22 cellular contexts compared by ENCODE assay signal in the genomic region with DNA sequence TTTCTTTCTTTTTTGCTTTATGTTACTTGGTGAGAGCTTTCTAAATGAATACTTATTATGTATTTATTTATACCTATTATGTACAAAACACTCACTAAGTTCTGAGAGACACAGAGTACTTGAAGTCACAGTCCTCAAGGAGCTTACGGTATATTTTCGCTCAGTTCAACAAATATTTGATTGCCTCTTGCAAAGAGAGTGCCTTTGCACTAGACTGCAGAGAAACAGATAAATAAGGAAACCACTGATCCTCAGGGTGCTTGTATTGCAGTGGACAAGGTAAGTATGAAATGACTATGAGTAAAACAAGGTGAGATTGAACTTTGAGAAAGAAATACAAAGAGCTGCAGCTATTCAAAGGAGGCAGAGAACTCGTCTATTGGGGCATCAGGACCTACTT.
DNase-seq lines count a peak whose midpoint lies in the region; ATAC-seq and TF ChIP-seq lines count a peak whose summit lies in the region.
"Had no signal": no experiment of that assay in that cellular context is flagged by ENCODE, and none has a peak within 500 bp of the region (broad histone marks: within the 10 kb centered on the region; RNA-seq: fewer than 3 reads in every experiment).

No MANE protein-coding gene starts in this region.

- peak overlapping the region; percentile 5 to 42 for H3K27ac Mint-ChIP-seq in natural killer cell
- no peak overlapping the region for H3K27ac Mint-ChIP-seq in natural killer cell treated with Interleukin-12 subunit alpha and Interleukin-12 subunit beta and Interleukin-15 and Interleukin-18, amount 100 ng/mL, for 72 hours
- H3K27ac Mint-ChIP-seq: CD14-positive monocyte; CD4-positive, alpha-beta memory T cell had no signal

- no peaks in the 10 kb centered on the region for H3K27me3 Mint-ChIP-seq in natural killer cell (ENCODE audit: low read depth in 2 of 2)
- no peaks in the 10 kb centered on the region for H3K27me3 Mint-ChIP-seq in natural killer cell treated with Interleukin-12 subunit alpha and Interleukin-12 subunit beta and Interleukin-15 and Interleukin-18, amount 100 ng/mL, for 72 hours
- H3K27me3 Mint-ChIP-seq: CD8-positive, alpha-beta memory T cell had no signal

- no peaks in the 10 kb centered on the region for H3K9me3 Mint-ChIP-seq in natural killer cell
- H3K9me3 Mint-ChIP-seq in natural killer cell treated with Interleukin-12 subunit alpha and Interleukin-12 subunit beta and Interleukin-15 and Interleukin-18, amount 100 ng/mL, for 72 hours, result peaks cover 4% of the 10 kb centered on the region
- H3K9me3 Mint-ChIP-seq: CD14-positive monocyte; CD4-positive, alpha-beta memory T cell; CD4-positive, CD25-positive, alpha-beta regulatory T cell; CD8-positive, alpha-beta memory T cell had no signal

- H3K4me3 Mint-ChIP-seq in natural killer cell, result no peak overlapping the region
- no peak overlapping the region for H3K4me3 Mint-ChIP-seq in natural killer cell treated with Interleukin-12 subunit alpha and Interleukin-12 subunit beta and Interleukin-15 and Interleukin-18, amount 100 ng/mL, for 72 hours
- H3K4me3 Mint-ChIP-seq: CD14-positive monocyte; CD4-positive, alpha-beta memory T cell; CD4-positive, CD25-positive, alpha-beta regulatory T cell; CD8-positive, alpha-beta memory T cell had no signal

- no peaks in the 10 kb centered on the region for H3K27me3 ChIP-seq in lower lobe of right lung (ENCODE audit: low read depth)
- H3K27me3 ChIP-seq: BE2C, BLaER1 had no signal

- H3K36me3 ChIP-seq in lower lobe of right lung, result no peaks in the 10 kb centered on the region
- H3K36me3 ChIP-seq: BLaER1 had no signal

- H3K27ac ChIP-seq in lower lobe of right lung, result no peak overlapping the region
- H3K27ac ChIP-seq: BLaER1 had no signal

- ATAC-seq in natural killer cell (no peak), lower lobe of right lung (peak; percentile 52 to 85)
- ATAC-seq in natural killer cell treated with Interleukin-12 subunit alpha and Interleukin-12 subunit beta and Interleukin-15 and Interleukin-18, amount 100 ng/mL, for 72 hours, result no peak

- TF ChIP-seq CTCF in natural killer cell (IDR thresholded peaks at IDR 0.05), result no peak
- TF ChIP-seq CTCF in lower lobe of right lung (IDR thresholded peaks at IDR 0.05), result no peak

- H3K9me3 ChIP-seq in lower lobe of right lung, result no peaks in the 10 kb centered on the region
- H3K9me3 ChIP-seq: BE2C, BLaER1 had no signal

- DNase-seq in natural killer cell (no peak), lower lobe of right lung (no peak), NCI-H1694 treated with DMSO at 0.1 percent for 48 hours (lab: John Stamatoyannopoulos, UW) (no peak)
- no peak for DNase-seq in natural killer cell treated with Interleukin-12 subunit alpha and Interleukin-12 subunit beta and Interleukin-15 and Interleukin-18, amount 100 ng/mL, for 72 hours (ENCODE audit: low spot score)
- no peak for DNase-seq in stimulated activated CD4-positive, alpha-beta T cell treated with anti-CD3 and anti-CD28 coated beads, Interleukin-4, amount 100 ng/mL, for 1 hour
- DNase-seq: 8988T; ACHN; BE2C; C1 segment of cervical spinal cord; CD4-positive, alpha-beta memory T cell; CD4-positive, CD25-positive, alpha-beta regulatory T cell; CD8-positive, alpha-beta memory T cell; COR-L47; DMS 273 treated with DMSO at 0.1 percent for 48 hours; DMS153; DMS53; DMS79; DND-41; EL; GF-D8 had no signal

- peaks cover 35 to 39% of the 10 kb centered on the region in 2 donors for H3K4me1 Mint-ChIP-seq in natural killer cell
- peaks cover 35 to 38% of the 10 kb centered on the region in 2 donors for H3K4me1 Mint-ChIP-seq in natural killer cell treated with Interleukin-12 subunit alpha and Interleukin-12 subunit beta and Interleukin-15 and Interleukin-18, amount 100 ng/mL, for 72 hours (ENCODE audit: low read depth in 2 of 2)
- H3K4me1 Mint-ChIP-seq: CD4-positive, alpha-beta memory T cell; CD4-positive, CD25-positive, alpha-beta regulatory T cell had no signal

- intact Hi-C loops in natural killer cell (cut with micrococcal nuclease), result no loop called here
- intact Hi-C loops in lower lobe of right lung (cut with DNase I), result no loop called here

- H3K4me3 ChIP-seq in lower lobe of right lung, result no peak overlapping the region
- H3K4me3 ChIP-seq: BLaER1 had no signal

- peaks cover 23% of the 10 kb centered on the region for H3K4me1 ChIP-seq in lower lobe of right lung
- H3K4me1 ChIP-seq: BE2C, BLaER1 had no signal

- H3K36me3 Mint-ChIP-seq in natural killer cell, result peaks cover 9% of the 10 kb centered on the region
- H3K36me3 Mint-ChIP-seq in natural killer cell treated with Interleukin-12 subunit alpha and Interleukin-12 subunit beta and Interleukin-15 and Interleukin-18, amount 100 ng/mL, for 72 hours, result peaks cover 10% of the 10 kb centered on the region
- H3K36me3 Mint-ChIP-seq: CD14-positive monocyte; CD4-positive, alpha-beta memory T cell; CD4-positive, CD25-positive, alpha-beta regulatory T cell had no signal

Comparison
In these comparisons a context has a peak if more than half of its experiments do, and no peak if none do; other contexts are left out.
1. H3K27ac Mint-ChIP-seq: peak in natural killer cell (2 of 2); none in natural killer cell treated with Interleukin-12 subunit alpha and Interleukin-12 subunit beta and Interleukin-15 and Interleukin-18, amount 100 ng/mL, for 72 hours (0 of 2).
2. ATAC-seq: peak in lower lobe of right lung (2 of 2); none in natural killer cell (0 of 3) and natural killer cell treated with Interleukin-12 subunit alpha and Interleukin-12 subunit beta and Interleukin-15 and Interleukin-18, amount 100 ng/mL, for 72 hours (0 of 2).